ENCODE assay signal across 9 cellular contexts in genomic region chr6:41371461-41371991, GRCh38. TPM values are rescaled to one million over a fixed set of nuclear protein-coding genes. Genes with fewer than 3 reads are reported as not detected.
DNase-seq lines count a peak whose midpoint lies in the region; ATAC-seq and TF ChIP-seq lines count a peak whose summit lies in the region.
"Had no signal": no experiment of that assay in that cellular context is flagged by ENCODE, and none has a peak within 500 bp of the region (broad histone marks: within the 10 kb centered on the region; RNA-seq: fewer than 3 reads in every experiment).

No MANE protein-coding gene starts in this region.

- CTCF ChIA-PET in IMR-90 (lab: Yijun Ruan, JAX): no interaction called here

- dilution Hi-C loops in IMR-90 (cut with HindIII; ENCODE audit: low sequenced_read_pairs, unreplicated experiment): no loop called here

- TF ChIP-seq CTCF in IMR-90 (conservative IDR thresholded peaks at IDR 0.05; ENCODE audit: low read depth, low read length) (peak; percentile 35; the same call in 1 of the 2 replicates), astrocyte of the cerebellum (IDR thresholded peaks at IDR 0.05; ENCODE audit: low read depth, low read length, missing control alignments) (peak; percentile 39)

- peak; percentile 7; the same call in 1 of the 2 replicates for TF ChIP-seq RAD21 in IMR-90 (IDR thresholded peaks at IDR 0.05; ENCODE audit: low read length)

- H3K27ac ChIP-seq in IMR-90 (ENCODE audit: insufficient read depth, low read length): no peak overlapping the region

- H3K9ac ChIP-seq in IMR-90 (ENCODE audit: low read depth, low read length): no peak overlapping the region

- no peak overlapping the region for H3K4ac ChIP-seq in IMR-90 (ENCODE audit: low read depth, low read length)

- no peak overlapping the region for H3K56ac ChIP-seq in IMR-90 (ENCODE audit: extremely low read depth, insufficient read depth, low read length)

- no peak overlapping the region for H2BK20ac ChIP-seq in IMR-90 (ENCODE audit: low read depth, low read length)

- H3K4me2 ChIP-seq in IMR-90 (ENCODE audit: low read depth, low read length): no peak overlapping the region; the same call in 1 of the 2 replicates

- no peak overlapping the region for H2AK5ac ChIP-seq in IMR-90 (ENCODE audit: low read depth, low read length)

- no peak overlapping the region for H2BK120ac ChIP-seq in IMR-90 (ENCODE audit: low read depth, low read length)

- H3K4me1 ChIP-seq in IMR-90 (ENCODE audit: control insufficient read depth, insufficient read depth, low read length): peaks cover 2% of the 10 kb centered on the region; the same call in 1 of the 2 replicates

- H3K18ac ChIP-seq in IMR-90 (ENCODE audit: low read depth, low read length): no peak overlapping the region

- no peak overlapping the region for H4K91ac ChIP-seq in IMR-90 (ENCODE audit: insufficient read depth, low read depth, low read length)

- H2BK15ac ChIP-seq in IMR-90 (ENCODE audit: low read depth, low read length): no peak overlapping the region

- no peak for TF ChIP-seq POLR2A in IMR-90 (IDR thresholded peaks at IDR 0.05; ENCODE audit: low read depth, low read length)

- no peak overlapping the region for H3K14ac ChIP-seq in IMR-90 (replicated peaks; ENCODE audit: low read depth, low read length)

- in situ Hi-C loops in IMR-90 (cut with MboI; ENCODE audit: low sequenced_read_pairs) (loop anchor here (5.0 kb wide), 1 partner anchor 221 kb away; no protein-coding TSS in a partner anchor), astrocyte of the cerebellum (cut with HindIII; ENCODE audit: low sequenced_read_pairs) (no loop called here)

- H4K5ac ChIP-seq in IMR-90 (ENCODE audit: low read depth, low read length): no peak overlapping the region

- H3K23ac ChIP-seq in IMR-90 (ENCODE audit: low read depth, low read length): no peak overlapping the region

- no peak overlapping the region for H2BK5ac ChIP-seq in IMR-90 (ENCODE audit: low read depth, low read length, poor library complexity, severe bottlenecking)

- BruUV-seq in IMR-90 (replicated peaks; lab: Mats Ljungman, UMichigan): no TSS peak

- 4% methylated on average over 8 of the region's 39 CpGs; no CpG with 5 or more reads in 1 of the 2 experiments for WGBS in IMR-90 (ENCODE audit: extremely low coverage in 2 of 2, insufficient read length in 1 of 2), 2 experiments

- DNase-seq in AG20443 (ENCODE audit: low spot score): peak; percentile 72
- DNase-seq in IMR-90: peak; percentile 42
- DNase-seq in astrocyte of the cerebellum (ENCODE audit: low read depth): peak; percentile 12
- DNase-seq in iPS-NIHi11 (ENCODE audit: low spot score): peak; percentile 46
- DNase-seq in stimulated activated CD8-positive, alpha-beta memory T cell treated with anti-CD3 and anti-CD28 coated beads, Interleukin-4, amount 100 ng/mL, for 48 hours: peak; percentile 30
- no peak for DNase-seq in GM19238 (ENCODE audit: insufficient read length, low spot score)

- H2AFZ ChIP-seq in IMR-90 (replicated peaks; ENCODE audit: low read length, poor library complexity): peak overlapping the region; percentile 71

- H3K27me3 ChIP-seq in IMR-90 (ENCODE audit: control insufficient read depth, insufficient read depth, low read length): peaks cover 65% of the 10 kb centered on the region

- no peaks in the 10 kb centered on the region for H3K36me3 ChIP-seq in IMR-90 (ENCODE audit: control insufficient read depth, insufficient read depth, low read length)

- no peaks in the 10 kb centered on the region; the same call in 1 of the 2 replicates for H3K9me3 ChIP-seq in IMR-90 (ENCODE audit: control insufficient read depth, insufficient read depth, low read length)

- no peak overlapping the region for H2AK9ac ChIP-seq in IMR-90 (replicated peaks; ENCODE audit: low read depth, low read length, poor library complexity)

- ATAC-seq in IMR-90 (ENCODE audit: low read depth): peak; percentile 56
- ATAC-seq in activated CD4-positive, CD25-positive, alpha-beta regulatory T cell treated with anti-CD3 and anti-CD28 coated beads, Interleukin-2, amount 50 U/mL, for 24 hours: no peak
- ATAC-seq in HG03025 (IDR thresholded peaks at IDR 0.05; ENCODE audit: low FRiP score, unreplicated experiment): no peak

- intact Hi-C loops in IMR-90 (cut with micrococcal nuclease): no loop called here

- H3K79me1 ChIP-seq in IMR-90 (ENCODE audit: low read depth in 1 of 2, low read length in 2 of 2): no peaks in the 10 kb centered on the region

- H3K4me3 ChIP-seq in IMR-90 (ENCODE audit: insufficient read depth, low read depth, low read length) (no peak overlapping the region), astrocyte of the cerebellum (ENCODE audit: low read depth, low read length) (peak overlapping the region; percentile 17)

- POLR2A ChIA-PET in IMR-90 (lab: Charles Lee; ENCODE audit: unreplicated experiment): no interaction called here

- no peaks in the 10 kb centered on the region for H3K9me1 ChIP-seq in IMR-90 (ENCODE audit: insufficient read depth, low read length)

- no peak overlapping the region for H4K8ac ChIP-seq in IMR-90 (ENCODE audit: low read depth in 2 of 2, low read length in 2 of 2)

- H4K20me1 ChIP-seq in IMR-90 (ENCODE audit: insufficient read depth, low read length): no peaks in the 10 kb centered on the region

TF ChIP-seq in IMR-90, 13 proteins besides CTCF, POLR2A, EP300 and RAD21:
- TF ChIP-seq SMC3 (IDR thresholded peaks at IDR 0.05; ENCODE audit: low read depth, low read length) (peak; percentile 20; the same call in 1 of the 2 replicates), MAFK (IDR thresholded peaks at IDR 0.05; ENCODE audit: low read depth, low read length) (no peak)

RNA-seq across cellular contexts. Expression of gene NCR2, which starts 36.1 kb away (rescaled TPM):
- total RNA-seq in IMR-90 (2012; rRNA removed): not detected in 2 replicates
- not detected in 2 replicates for polyA plus RNA-seq in IMR-90 (2012; rRNA removed)
- not detected in 2 replicates for polyA plus RNA-seq in IMR-90 (2012; cell fraction: cytosol; rRNA removed)
- polyA plus RNA-seq in IMR-90 (2012; cell fraction: nucleus; rRNA removed; ENCODE audit: low replicate concordance): not detected in 2 replicates
- total RNA-seq: urinary bladder had no signal
- polyA plus RNA-seq: urinary bladder had no signal
